10 cellular contexts compared by ENCODE assay signal in genomic region chr17:21278304-21279197, GRCh38. TPM values are rescaled to one million over a fixed set of nuclear protein-coding genes. Genes with fewer than 3 reads are reported as not detected.
DNase-seq lines count a peak whose midpoint lies in the region; ATAC-seq and TF ChIP-seq lines count a peak whose summit lies in the region.
"Had no signal": no experiment of that assay in that cellular context is flagged by ENCODE, and none has a peak within 500 bp of the region (broad histone marks: within the 10 kb centered on the region; RNA-seq: fewer than 3 reads in every experiment).

No MANE protein-coding gene starts in this region.

- intact Hi-C loops in activated CD4-positive, alpha-beta T cell treated with anti-CD3 and anti-CD28 coated beads, Interleukin-2, amount 10 ng/mL, durations not matched to agents 24 days and 14 days (cut with micrococcal nuclease), result no loop called here

- no peak for TF ChIP-seq POLR2A in erythroblast (IDR thresholded peaks at IDR 0.05; ENCODE audit: low read length)

- no peaks in the 10 kb centered on the region for H3K79me1 ChIP-seq in mesendoderm (ENCODE audit: low read length)

- H4K8ac ChIP-seq in mesendoderm (ENCODE audit: low read depth, low read length), result no peak overlapping the region

- peak; percentile 85 for DNase-seq in activated CD4-positive, alpha-beta T cell treated with anti-CD3 and anti-CD28 coated beads, Interleukin-2, amount 10 ng/mL, durations not matched to agents 24 days and 14 days
- DNase-seq in activated CD4-positive, alpha-beta T cell treated with anti-CD3 and anti-CD28 coated beads, Interleukin-2, amount 50 U/mL, for 1 hour, result no peak
- no peak for DNase-seq in T-helper 2 cell treated with Interferon-gamma antibody and Interleukin-4, amounts not matched to agents 5 μg/mL and 100 μg/mL, for 36 hours (ENCODE audit: low spot score)
- DNase-seq in erythroblast (lab: John Stamatoyannopoulos, UW), result peak; percentile 82 to 87
- DNase-seq in putamen (ENCODE audit: low spot score), result no peak
- DNase-seq in DMS79 (lab: John Stamatoyannopoulos, UW), result no peak
- DNase-seq in mesendoderm, result no peak
- DNase-seq: BE2C, NCI-H748 treated with DMSO at 0.1 percent for 48 hours had no signal

- H3K36me3 Mint-ChIP-seq in activated CD4-positive, alpha-beta T cell treated with anti-CD3 and anti-CD28 coated beads, Interleukin-2, amount 10 ng/mL, durations not matched to agents 24 days and 14 days (ENCODE audit: low read depth), result no peaks in the 10 kb centered on the region
- H3K36me3 Mint-ChIP-seq in T-helper 2 cell treated with Interferon-gamma antibody and Interleukin-4, amounts not matched to agents 5 μg/mL and 100 μg/mL, for 36 hours (ENCODE audit: low read depth), result no peaks in the 10 kb centered on the region
- H3K36me3 Mint-ChIP-seq in stimulated activated memory B cell treated with anti-CD40 and anti-IgM and Interleukin-4, amounts not matched to agents 10 μg/mL and 1 μg/mL and 100 μg/mL, for 72 hours, result no peaks in the 10 kb centered on the region

- no peaks in the 10 kb centered on the region for H3K79me2 ChIP-seq in mesendoderm (ENCODE audit: control insufficient read depth, insufficient read depth, low read length)

- no peak overlapping the region for H3K18ac ChIP-seq in mesendoderm (ENCODE audit: low read length)

- H3K4me3 ChIP-seq in mesendoderm (ENCODE audit: low read length), result no peak overlapping the region

- H2BK120ac ChIP-seq in mesendoderm (ENCODE audit: low read depth, low read length), result no peak overlapping the region

- peaks cover 40% of the 10 kb centered on the region for H3K4me1 Mint-ChIP-seq in activated CD4-positive, alpha-beta T cell treated with anti-CD3 and anti-CD28 coated beads, Interleukin-2, amount 10 ng/mL, durations not matched to agents 24 days and 14 days
- peaks cover 37% of the 10 kb centered on the region for H3K4me1 Mint-ChIP-seq in T-helper 2 cell treated with Interferon-gamma antibody and Interleukin-4, amounts not matched to agents 5 μg/mL and 100 μg/mL, for 36 hours (ENCODE audit: low read depth)
- H3K4me1 Mint-ChIP-seq in stimulated activated memory B cell treated with anti-CD40 and anti-IgM and Interleukin-4, amounts not matched to agents 10 μg/mL and 1 μg/mL and 100 μg/mL, for 72 hours, result peaks cover 68% of the 10 kb centered on the region

- H3K27me3 ChIP-seq in mesendoderm (ENCODE audit: insufficient read depth, low read length, poor library complexity), result peaks cover 2% of the 10 kb centered on the region
- H3K27me3 ChIP-seq: BE2C had no signal

- no peak overlapping the region for H3K4ac ChIP-seq in mesendoderm (ENCODE audit: low read depth, low read length)

- H3K9ac ChIP-seq in mesendoderm (ENCODE audit: low read length), result no peak overlapping the region

- no peak overlapping the region for H4K5ac ChIP-seq in mesendoderm (ENCODE audit: low read length)

- H3K23ac ChIP-seq in mesendoderm (ENCODE audit: low read length), result no peak overlapping the region

- H3K27me3 Mint-ChIP-seq in activated CD4-positive, alpha-beta T cell treated with anti-CD3 and anti-CD28 coated beads, Interleukin-2, amount 10 ng/mL, durations not matched to agents 24 days and 14 days, result peaks cover 2% of the 10 kb centered on the region
- peaks cover 2% of the 10 kb centered on the region for H3K27me3 Mint-ChIP-seq in T-helper 2 cell treated with Interferon-gamma antibody and Interleukin-4, amounts not matched to agents 5 μg/mL and 100 μg/mL, for 36 hours (ENCODE audit: low read depth)
- no peaks in the 10 kb centered on the region for H3K27me3 Mint-ChIP-seq in stimulated activated memory B cell treated with anti-CD40 and anti-IgM and Interleukin-4, amounts not matched to agents 10 μg/mL and 1 μg/mL and 100 μg/mL, for 72 hours

- H2BK5ac ChIP-seq in mesendoderm (ENCODE audit: low read length), result no peak overlapping the region

- H3K4me1 ChIP-seq in mesendoderm (ENCODE audit: control insufficient read depth, low read depth, low read length), result peaks cover 2% of the 10 kb centered on the region
- H3K4me1 ChIP-seq: BE2C had no signal

- WGBS in mesendoderm (ENCODE audit: extremely low coverage, insufficient coverage, low lambda C conversion rate), result no CpG with 5 or more reads among the region's 11 CpGs

- ATAC-seq in stimulated activated memory B cell treated with anti-CD40 and anti-IgM and Interleukin-4, amounts not matched to agents 10 μg/mL and 1 μg/mL and 100 μg/mL, for 72 hours, result no peak

- no peaks in the 10 kb centered on the region for H3K9me3 Mint-ChIP-seq in activated CD4-positive, alpha-beta T cell treated with anti-CD3 and anti-CD28 coated beads, Interleukin-2, amount 10 ng/mL, durations not matched to agents 24 days and 14 days
- no peaks in the 10 kb centered on the region for H3K9me3 Mint-ChIP-seq in T-helper 2 cell treated with Interferon-gamma antibody and Interleukin-4, amounts not matched to agents 5 μg/mL and 100 μg/mL, for 36 hours
- no peaks in the 10 kb centered on the region for H3K9me3 Mint-ChIP-seq in stimulated activated memory B cell treated with anti-CD40 and anti-IgM and Interleukin-4, amounts not matched to agents 10 μg/mL and 1 μg/mL and 100 μg/mL, for 72 hours

- H3K4me2 ChIP-seq in mesendoderm (ENCODE audit: low read length), result no peak overlapping the region

- no peak overlapping the region for H3K56ac ChIP-seq in mesendoderm (ENCODE audit: low read length)

- peak overlapping the region; percentile 72 for H3K27ac Mint-ChIP-seq in activated CD4-positive, alpha-beta T cell treated with anti-CD3 and anti-CD28 coated beads, Interleukin-2, amount 10 ng/mL, durations not matched to agents 24 days and 14 days
- peak overlapping the region; percentile 76 for H3K27ac Mint-ChIP-seq in T-helper 2 cell treated with Interferon-gamma antibody and Interleukin-4, amounts not matched to agents 5 μg/mL and 100 μg/mL, for 36 hours
- peak overlapping the region; percentile 11 for H3K27ac Mint-ChIP-seq in stimulated activated memory B cell treated with anti-CD40 and anti-IgM and Interleukin-4, amounts not matched to agents 10 μg/mL and 1 μg/mL and 100 μg/mL, for 72 hours

- H2AK5ac ChIP-seq in mesendoderm (ENCODE audit: low read length), result no peak overlapping the region

- H3K27ac ChIP-seq in mesendoderm (ENCODE audit: low read depth, low read length), result no peak overlapping the region

- no peak overlapping the region for H2BK15ac ChIP-seq in mesendoderm (replicated peaks; ENCODE audit: low read depth)

- H3K4me3 Mint-ChIP-seq in activated CD4-positive, alpha-beta T cell treated with anti-CD3 and anti-CD28 coated beads, Interleukin-2, amount 10 ng/mL, durations not matched to agents 24 days and 14 days, result peak overlapping the region; percentile 54
- H3K4me3 Mint-ChIP-seq in T-helper 2 cell treated with Interferon-gamma antibody and Interleukin-4, amounts not matched to agents 5 μg/mL and 100 μg/mL, for 36 hours, result peak overlapping the region; percentile 74
- no peak overlapping the region for H3K4me3 Mint-ChIP-seq in stimulated activated memory B cell treated with anti-CD40 and anti-IgM and Interleukin-4, amounts not matched to agents 10 μg/mL and 1 μg/mL and 100 μg/mL, for 72 hours

- H3K36me3 ChIP-seq in mesendoderm (ENCODE audit: control insufficient read depth, insufficient read depth, low read length), result no peaks in the 10 kb centered on the region
- H3K36me3 ChIP-seq: BE2C had no signal

RNA-seq across cellular contexts. Expression of gene MAP2K3, which starts 6.0 kb away (rescaled TPM):
- 159 and 166 TPM in 2 replicates for total RNA-seq in activated CD4-positive, alpha-beta T cell treated with anti-CD3 and anti-CD28 coated beads, Interleukin-2, amount 10 ng/mL, durations not matched to agents 24 days and 14 days
- polyA plus RNA-seq in mesendoderm (2013, experiment 1 of 2), result 33.8 TPM
- polyA plus RNA-seq in mesendoderm (2013, experiment 2 of 2), result 35.9 TPM

RNA-seq across cellular contexts. Expression of gene NATD1, which starts 25.3 kb away (rescaled TPM):
- total RNA-seq in activated CD4-positive, alpha-beta T cell treated with anti-CD3 and anti-CD28 coated beads, Interleukin-2, amount 10 ng/mL, durations not matched to agents 24 days and 14 days, result 1.1 TPM in 2 replicates
- polyA plus RNA-seq in mesendoderm (2013, experiment 1 of 2), result 22.9 TPM
- 23.5 TPM for polyA plus RNA-seq in mesendoderm (2013, experiment 2 of 2)

Comparison
In these comparisons a context has a peak if more than half of its experiments do, and no peak if none do; other contexts are left out.
1. DNase-seq: peak in activated CD4-positive, alpha-beta T cell treated with anti-CD3 and anti-CD28 coated beads, Interleukin-2, amount 10 ng/mL, durations not matched to agents 24 days and 14 days (single experiment) and erythroblast (2 of 2); none in activated CD4-positive, alpha-beta T cell treated with anti-CD3 and anti-CD28 coated beads, Interleukin-2, amount 50 U/mL, for 1 hour (single experiment), T-helper 2 cell treated with Interferon-gamma antibody and Interleukin-4, amounts not matched to agents 5 μg/mL and 100 μg/mL, for 36 hours (single experiment), putamen (single experiment), DMS79 (single experiment) and mesendoderm (single experiment).
2. H3K27ac Mint-ChIP-seq: peak in every context shown above with its lines; median percentile 76 in T-helper 2 cell treated with Interferon-gamma antibody and Interleukin-4, amounts not matched to agents 5 μg/mL and 100 μg/mL, for 36 hours; 72 in activated CD4-positive, alpha-beta T cell treated with anti-CD3 and anti-CD28 coated beads, Interleukin-2, amount 10 ng/mL, durations not matched to agents 24 days and 14 days; 11 in stimulated activated memory B cell treated with anti-CD40 and anti-IgM and Interleukin-4, amounts not matched to agents 10 μg/mL and 1 μg/mL and 100 μg/mL, for 72 hours.